ENCODE assay signal across 18 cellular contexts in genomic region chr16:89274561-89275283, GRCh38.
"Had no signal": no experiment of that assay in that cellular context is flagged by ENCODE, and none has a peak within 500 bp of the region (broad histone marks: within the 10 kb centered on the region; RNA-seq: fewer than 3 reads in every experiment).

No MANE protein-coding gene starts in this region.

- FAIRE-seq: kidney had no signal

- ATAC-seq: left lung; naive thymus-derived CD4-positive, alpha-beta T cell; T-helper 17 cell had no signal

- H3K27me3 ChIP-seq: adrenal gland, colonic mucosa, esophagus muscularis mucosa, left lung, tibial artery, uterus had no signal

- H3K36me3 ChIP-seq: uterus had no signal

- H3K4me3 ChIP-seq: adrenal gland, colonic mucosa, esophagus muscularis mucosa, left lung, mucosa of descending colon, tibial artery, uterus had no signal

- H3K27ac ChIP-seq: adrenal gland, colonic mucosa, esophagus muscularis mucosa, left lung, tibial artery, uterus had no signal

- DNase-seq: activated CD4-positive, alpha-beta memory T cell treated with anti-CD3 and anti-CD28 coated beads, Interleukin-2, amount 10 ng/mL, durations not matched to agents 7 days and 5 days; activated CD4-positive, alpha-beta T cell treated with anti-CD3 and anti-CD28 coated beads for 4 hours; activated gamma-delta T cell treated with Interleukin-2 at 50 U/mL for 16 hours; activated T-cell treated with anti-CD3 and anti-CD28 coated beads, Interleukin-2, amount 50 U/mL, for 48 hours; adrenal gland; caudate nucleus; colonic mucosa; hippocampal formation; kidney; naive thymus-derived CD4-positive, alpha-beta T cell; stimulated activated CD4-positive, alpha-beta T cell treated with anti-CD3 and anti-CD28 coated beads, Interleukin-2, amount 100 ng/mL, for 48 hours; stimulated activated naive CD4-positive, alpha-beta T cell; T-helper 17 cell; uterus had no signal

- H3K4me1 ChIP-seq: colonic mucosa, esophagus muscularis mucosa, left lung, tibial artery, uterus had no signal

- H3K9me3 ChIP-seq: adrenal gland, colonic mucosa, esophagus muscularis mucosa, left lung, mucosa of descending colon, tibial artery, uterus had no signal
